ENCODE assay signal across 22 cellular contexts in genomic region chr5:180349391-180349790, GRCh38. TPM values are rescaled to one million over a fixed set of nuclear protein-coding genes. Genes with fewer than 3 reads are reported as not detected.
DNase-seq lines count a peak whose midpoint lies in the region; ATAC-seq, FAIRE-seq and TF ChIP-seq lines count a peak whose summit lies in the region.
"Had no signal": no experiment of that assay in that cellular context is flagged by ENCODE, and none has a peak within 500 bp of the region (broad histone marks: within the 10 kb centered on the region; RNA-seq: fewer than 3 reads in every experiment).

No MANE protein-coding gene starts in this region.

- H3K36me3 Mint-ChIP-seq in H9 (ENCODE audit: insufficient read depth in 1 of 3, low read depth in 3 of 3) (peaks cover 24 to 34% (median 26%) of the 10 kb centered on the region in 3 experiments; a peak in 6 of 7 replicates), WTC11 (peaks cover 27% of the 10 kb centered on the region)
- H3K36me3 Mint-ChIP-seq: IgD-negative memory B cell had no signal

- peaks cover 17% of the 10 kb centered on the region for H3K23me2 ChIP-seq in H9 (ENCODE audit: insufficient read length, low read depth, low read length, poor library complexity, severe bottlenecking)
- peaks cover 14% of the 10 kb centered on the region; the same call in 1 of the 2 replicates for H3K23me2 ChIP-seq in H1 (ENCODE audit: low read depth, low read length)

- no peak overlapping the region for H4K8ac ChIP-seq in H9 (replicated peaks; ENCODE audit: insufficient read length, low read depth, low read length)
- H4K8ac ChIP-seq in H1 (ENCODE audit: extremely low read depth, insufficient read depth, low read length) = no peak overlapping the region
- no peak overlapping the region for H4K8ac ChIP-seq in mesendoderm (ENCODE audit: low read depth, low read length)

- H2AK5ac ChIP-seq in H9 (ENCODE audit: insufficient read length, low read length) = no peak overlapping the region
- H2AK5ac ChIP-seq in H1 (ENCODE audit: low read depth, low read length) = no peak overlapping the region
- no peak overlapping the region for H2AK5ac ChIP-seq in mesendoderm (ENCODE audit: low read length)

- TF ChIP-seq CTCF in H9 (conservative IDR thresholded peaks at IDR 0.05) (no peak), WTC11 (IDR thresholded peaks at IDR 0.05) (no peak), H1 (IDR thresholded peaks at IDR 0.05; ENCODE audit: control extremely low read depth in 1 of 3, insufficient read depth in 1 of 3, low read depth in 1 of 3, low read length in 3 of 3) (no peak)

- H2BK5ac ChIP-seq in H9 (ENCODE audit: insufficient read length, low read length) (no peak overlapping the region), H1 (ENCODE audit: low read depth, low read length) (no peak overlapping the region), mesendoderm (ENCODE audit: low read length) (no peak overlapping the region)

- H3K14ac ChIP-seq in H9 (ENCODE audit: insufficient read depth, low read length) (no peak overlapping the region), H1 (ENCODE audit: insufficient read length) (no peak overlapping the region)

- peaks cover 44% of the 10 kb centered on the region; the same call in 1 of the 2 replicates for H3K79me2 ChIP-seq in H9 (ENCODE audit: insufficient read depth, low read length)
- H3K79me2 ChIP-seq in H1 (ENCODE audit: control insufficient read depth in 1 of 2, insufficient read depth in 2 of 2, low read length in 2 of 2) = peaks cover 5 to 81% of the 10 kb centered on the region in 2 experiments; a peak in 3 of 4 replicates
- peaks cover 56% of the 10 kb centered on the region for H3K79me2 ChIP-seq in mesendoderm (ENCODE audit: control insufficient read depth, insufficient read depth, low read length)

- H3K4me1 Mint-ChIP-seq in H9 (peaks cover 70 to 72% of the 10 kb centered on the region in 2 experiments), WTC11 (peaks cover 77% of the 10 kb centered on the region)

- DNase-seq in H9 = no peak
- no peak for DNase-seq in WTC11 (ENCODE audit: low spot score)
- DNase-seq in H1 (ENCODE audit: low read depth in 1 of 2, low spot score in 2 of 2) = no peak
- no peak for DNase-seq in mesendoderm
- DNase-seq in MV-4-11 (lab: John Stamatoyannopoulos, UW) = no peak
- no peak for DNase-seq in amniotic stem cell (lab: John Stamatoyannopoulos, UW)
- DNase-seq: ACHN; AML-193; Caco-2; CD4-positive, alpha-beta T cell; HCEC 1CT; KBM-7 had no signal

- H2AFZ ChIP-seq in H9 (ENCODE audit: low read length) (no peak overlapping the region), H1 (ENCODE audit: low read length) (no peak overlapping the region)

- H3K23ac ChIP-seq in H9 (ENCODE audit: insufficient read length, low read depth, low read length) = no peak overlapping the region
- no peak overlapping the region for H3K23ac ChIP-seq in H1 (ENCODE audit: insufficient read length)
- no peak overlapping the region for H3K23ac ChIP-seq in mesendoderm (ENCODE audit: low read length)

- H2BK120ac ChIP-seq in H9 (ENCODE audit: low read depth, low read length, poor library complexity, severe bottlenecking) = no peak overlapping the region
- H2BK120ac ChIP-seq in H1 (replicated peaks; ENCODE audit: low read depth, low read length) = peak overlapping the region; percentile 44
- no peak overlapping the region for H2BK120ac ChIP-seq in mesendoderm (ENCODE audit: low read depth, low read length)

- H4K91ac ChIP-seq in H9 (ENCODE audit: insufficient read length, low read depth, low read length) = no peak overlapping the region
- no peak overlapping the region for H4K91ac ChIP-seq in H1 (replicated peaks; ENCODE audit: insufficient read length, low read length)

- H2BK20ac ChIP-seq in H9 (ENCODE audit: low read depth, low read length, poor library complexity, severe bottlenecking) (no peak overlapping the region), H1 (ENCODE audit: low read length) (no peak overlapping the region)

- no peak for FAIRE-seq in H1 (lab: Jason Lieb, UNC)
- FAIRE-seq: A204.1, D721Med, G401.6, GM12891, HepG2, HTR-8/SVneo had no signal

- H3K9ac ChIP-seq in H9 (ENCODE audit: extremely low read depth, insufficient read length, low read length) (no peak overlapping the region), H1 (replicated peaks in 1 of 4; ENCODE audit: extremely low read depth in 1 of 4, low read depth in 3 of 4, low read length in 3 of 4) (no peak overlapping the region), mesendoderm (ENCODE audit: low read length) (peak overlapping the region; percentile 43)

- peaks cover 27% of the 10 kb centered on the region; the same call in 1 of the 2 replicates for H3K4me1 ChIP-seq in H9 (ENCODE audit: insufficient read depth, low read length)
- H3K4me1 ChIP-seq in H1 (replicated peaks in 1 of 4; ENCODE audit: control insufficient read depth in 3 of 4, insufficient read depth in 4 of 4, low read length in 3 of 4) = peaks cover 25 to 57% (median 42%) of the 10 kb centered on the region in 4 experiments
- peaks cover 23% of the 10 kb centered on the region for H3K4me1 ChIP-seq in mesendoderm (ENCODE audit: control insufficient read depth, low read depth, low read length)

- H3K27ac ChIP-seq in H9 (ENCODE audit: insufficient read length, low read depth, low read length) = no peak overlapping the region
- H3K27ac ChIP-seq in H1 (ENCODE audit: low read depth, low read length) = no peak overlapping the region
- no peak overlapping the region for H3K27ac ChIP-seq in mesendoderm (ENCODE audit: low read depth, low read length)
- H3K27ac ChIP-seq: C4-2B had no signal

- H2BK15ac ChIP-seq in H9 (ENCODE audit: low read depth, low read length) (no peak overlapping the region), H1 (ENCODE audit: low read length) (no peak overlapping the region), mesendoderm (replicated peaks; ENCODE audit: low read depth) (no peak overlapping the region)

- CTCF ChIA-PET in WTC11 (lab: Charles Lee) = interaction anchor here (1.5 to 2.1 kb wide), 2 partner anchors 18 to 33 kb away, joined by 4 to 7 read pairs; no protein-coding TSS in a partner anchor
- CTCF ChIA-PET in H1 (lab: Charles Lee; ENCODE audit: partially characterized antibody) = interaction anchor here (0.9 to 2.9 kb wide), 5 partner anchors 17 to 40 kb away, joined by 3 to 11 read pairs (median 5); no protein-coding TSS in a partner anchor

- no peaks in the 10 kb centered on the region; a peak in 1 of 5 replicates for H3K9me3 Mint-ChIP-seq in H9
- no peaks in the 10 kb centered on the region for H3K9me3 Mint-ChIP-seq in WTC11
- H3K9me3 Mint-ChIP-seq: CD4-positive, alpha-beta T cell; IgD-negative memory B cell had no signal

- H3K18ac ChIP-seq in H9 (ENCODE audit: insufficient read length, low read depth, low read length) (no peak overlapping the region), H1 (ENCODE audit: extremely low read depth, low read length) (no peak overlapping the region), mesendoderm (ENCODE audit: low read length) (no peak overlapping the region)

- no peak overlapping the region for H3T11ph ChIP-seq in H9 (ENCODE audit: low read length)

- no peak for TF ChIP-seq RAD21 in H1 (IDR thresholded peaks at IDR 0.05 in 1 of 2, conservative IDR thresholded peaks at IDR 0.05 in 1 of 2; ENCODE audit: low read depth in 2 of 2, low read length in 2 of 2)

- H3K36me3 ChIP-seq in H1 (ENCODE audit: control insufficient read depth in 2 of 4, insufficient read depth in 4 of 4, low read length in 3 of 4) = peaks cover 0 to 3% (median 0%) of the 10 kb centered on the region in 4 experiments; a peak in 2 of 8 replicates
- H3K36me3 ChIP-seq in mesendoderm (ENCODE audit: control insufficient read depth, insufficient read depth, low read length) = no peaks in the 10 kb centered on the region

- no peak overlapping the region for H3K4ac ChIP-seq in H9 (ENCODE audit: low read depth, low read length)
- H3K4ac ChIP-seq in H1 (replicated peaks; ENCODE audit: insufficient read length, low read depth, low read length) = no peak overlapping the region
- no peak overlapping the region for H3K4ac ChIP-seq in mesendoderm (ENCODE audit: low read depth, low read length)

- POLR2A ChIA-PET in WTC11 (lab: Charles Lee) = interaction anchor here (0.7 kb wide), 1 partner anchor 475 kb away, joined by 3 read pairs; no protein-coding TSS in a partner anchor
- POLR2A ChIA-PET in H1 (lab: Charles Lee; ENCODE audit: partially characterized antibody) = interaction anchor here (1.1 to 10.4 kb wide), 3 partner anchors 9 to 54 kb away, joined by 3 to 146 read pairs (median 4); no protein-coding TSS in a partner anchor

- H4K5ac ChIP-seq in H9 (ENCODE audit: insufficient read length, low read depth, low read length) = no peak overlapping the region
- H4K5ac ChIP-seq in H1 (ENCODE audit: insufficient read length, low read depth, low read length) = no peak overlapping the region
- H4K5ac ChIP-seq in mesendoderm (ENCODE audit: low read length) = no peak overlapping the region

- TF ChIP-seq POLR2A in H1 (IDR thresholded peaks at IDR 0.05; ENCODE audit: control extremely low read depth in 1 of 2, low read depth in 2 of 2, low read length in 2 of 2) = no peak

- peaks cover 9% of the 10 kb centered on the region for H3K27me3 Mint-ChIP-seq in H9 (ENCODE audit: low read depth)
- peaks cover 9% of the 10 kb centered on the region for H3K27me3 Mint-ChIP-seq in WTC11 (ENCODE audit: low read depth)

- H4K20me1 ChIP-seq in H9 (ENCODE audit: control insufficient read depth, insufficient read depth, insufficient read length) = peaks cover 3% of the 10 kb centered on the region
- peaks cover 19 to 24% of the 10 kb centered on the region in 2 experiments for H4K20me1 ChIP-seq in H1 (replicated peaks in 1 of 2; ENCODE audit: control insufficient read depth in 1 of 2, insufficient read depth in 2 of 2, low read length in 2 of 2)

- H3K4me3 ChIP-seq in H1 (ENCODE audit: extremely low read depth in 1 of 4, insufficient read depth in 2 of 4, low read depth in 3 of 4, low read length in 4 of 4) (no peak overlapping the region), mesendoderm (ENCODE audit: low read length) (no peak overlapping the region)

- H3K4me3 Mint-ChIP-seq in H9 (peak overlapping the region in 1 of 2 experiments; percentile 91; a peak in 3 of 5 replicates), WTC11 (peak overlapping the region; percentile 6; the same call in 1 of the 2 replicates)
- H3K4me3 Mint-ChIP-seq: IgD-negative memory B cell had no signal

- H2BK12ac ChIP-seq in H9 (ENCODE audit: insufficient read length, low read depth, low read length) = no peak overlapping the region
- H2BK12ac ChIP-seq in H1 (ENCODE audit: low read depth, low read length) = no peak overlapping the region

- H3K27me3 ChIP-seq in H9 (ENCODE audit: insufficient read depth, low read length) (peaks cover 4% of the 10 kb centered on the region; the same call in 1 of the 2 replicates), H1 (replicated peaks in 1 of 4; ENCODE audit: control insufficient read depth in 3 of 4, extremely low read depth in 1 of 4, insufficient read depth in 3 of 4, low read length in 3 of 4) (peaks cover 0 to 10% (median 10%) of the 10 kb centered on the region in 4 experiments; a peak in 5 of 7 replicates), mesendoderm (ENCODE audit: insufficient read depth, low read length, poor library complexity) (peaks cover 2% of the 10 kb centered on the region)

- TF ChIP-seq EP300 in H1 (IDR thresholded peaks at IDR 0.05; ENCODE audit: borderline replicate concordance in 1 of 2, low read depth in 2 of 2, low read length in 2 of 2) = no peak

- WGBS in H9 (ENCODE audit: extremely low coverage, insufficient read length, low lambda C conversion rate) = no CpG with 5 or more reads among the region's 8 CpGs
- 83% methylated on average over 8 of the region's 8 CpGs; no CpG with 5 or more reads in 1 of the 2 experiments for WGBS in H1 (ENCODE audit: extremely low coverage in 1 of 2, insufficient coverage in 1 of 2, insufficient read length in 1 of 2, insufficient replicate concordance in 2 of 2, low coverage in 1 of 2, low lambda C conversion rate in 2 of 2, missing lambda C conversion rate in 1 of 2), 2 experiments
- no CpG with 5 or more reads among the region's 8 CpGs for WGBS in mesendoderm (ENCODE audit: extremely low coverage, insufficient coverage, low lambda C conversion rate)

- H3K4me2 ChIP-seq in H9 (ENCODE audit: insufficient read depth, insufficient read length, low read length) (no peak overlapping the region), H1 (ENCODE audit: insufficient read depth in 1 of 2, low read depth in 2 of 2, low read length in 2 of 2) (peak overlapping the region; percentile 22 to 86; a peak in 2 of 4 replicates), mesendoderm (ENCODE audit: low read length) (no peak overlapping the region)

- ATAC-seq in WTC11 (no peak), GM21737 (IDR thresholded peaks at IDR 0.05; ENCODE audit: unreplicated experiment) (no peak), GM18861 (IDR thresholded peaks at IDR 0.05; ENCODE audit: unreplicated experiment) (no peak)
- ATAC-seq: HepG2 had no signal

- no peaks in the 10 kb centered on the region for H3K9me3 ChIP-seq in H9 (ENCODE audit: control insufficient read depth, low read depth, low read length)
- H3K9me3 ChIP-seq in H1 (ENCODE audit: insufficient read depth in 2 of 2, low read depth in 1 of 2, low read length in 1 of 2) = no peaks in the 10 kb centered on the region
- H3K9me3 ChIP-seq: Caco-2 had no signal

- H3K56ac ChIP-seq in H9 (ENCODE audit: insufficient read length, low read depth, low read length) (no peak overlapping the region), H1 (replicated peaks; ENCODE audit: insufficient read length, low read depth, low read length) (no peak overlapping the region), mesendoderm (ENCODE audit: low read length) (no peak overlapping the region)

- H3K79me1 ChIP-seq in H9 (ENCODE audit: insufficient read depth, low read depth, low read length, poor library complexity, severe bottlenecking) = peaks cover 18% of the 10 kb centered on the region
- H3K79me1 ChIP-seq in H1 (ENCODE audit: low read depth, low read length) = peaks cover 28% of the 10 kb centered on the region
- peaks cover 18% of the 10 kb centered on the region for H3K79me1 ChIP-seq in mesendoderm (ENCODE audit: low read length)

- H3K27ac Mint-ChIP-seq in H9 = peak overlapping the region in 2 of 3 experiments; percentile 46 to 79; a peak in 4 of 7 replicates
- peak overlapping the region; percentile 62 for H3K27ac Mint-ChIP-seq in WTC11
- H3K27ac Mint-ChIP-seq: CD4-positive, alpha-beta T cell; IgD-negative memory B cell had no signal

RNA-seq across cellular contexts. Expression of gene GFPT2, which starts 3.7 kb away (rescaled TPM):
- total RNA-seq in H9 (2021) (85.0 and 89.8 TPM in 2 replicates), WTC11 (2021) (124 to 138 TPM (median 136 TPM) in 3 replicates)
- total RNA-seq in H1 (2021; fragmentation: NEBNext Ultra II Directional; extraction: Animal tissue kit (Norgen Biotek cat#: 25700)) = 141 and 143 TPM in 2 replicates
- 83.7 and 90.0 TPM in 2 replicates for polyA plus RNA-seq in H1 (2011; rRNA removed)
- 101 TPM for polyA plus RNA-seq in H1 (2011; cell fraction: cytosol; rRNA removed)
- polyA plus RNA-seq in H1 (2011; cell fraction: nucleus; rRNA removed) = 136 TPM
- polyA plus RNA-seq in H1 (2012, experiment 1 of 2) = 78.6 to 104 TPM (median 83.3 TPM) in 4 replicates
- polyA plus RNA-seq in H1 (2012, experiment 2 of 2) = 47.5 TPM
- polyA plus RNA-seq in H1 (2013, experiment 1 of 2) = 73.7 TPM
- 66.5 TPM for polyA plus RNA-seq in H1 (2013, experiment 2 of 2)
- polyA minus RNA-seq in H1 (2011; rRNA and poly(A)+ RNA removed) = 118 and 127 TPM in 2 replicates
- polyA minus RNA-seq in H1 (2011; cell fraction: cytosol; rRNA and poly(A)+ RNA removed) = 56.6 TPM
- polyA minus RNA-seq in H1 (2011; cell fraction: nucleus; rRNA and poly(A)+ RNA removed) = 80.8 TPM
- 41.2 TPM for polyA plus RNA-seq in mesendoderm (2013, experiment 1 of 2)
- 42.6 TPM for polyA plus RNA-seq in mesendoderm (2013, experiment 2 of 2)

RNA-seq across cellular contexts. Expression of gene MAPK9, which starts 57.5 kb away (rescaled TPM):
- total RNA-seq in H9 (2021) (38.6 and 39.7 TPM in 2 replicates), WTC11 (2021) (42.4 to 42.9 TPM (median 42.9 TPM) in 3 replicates)
- 37.9 and 43.7 TPM in 2 replicates for total RNA-seq in H1 (2021; fragmentation: NEBNext Ultra II Directional; extraction: Animal tissue kit (Norgen Biotek cat#: 25700))
- polyA plus RNA-seq in H1 (2011; rRNA removed) = 18.3 and 22.3 TPM in 2 replicates
- polyA plus RNA-seq in H1 (2011; cell fraction: cytosol; rRNA removed) = 27.1 TPM
- 16.9 TPM for polyA plus RNA-seq in H1 (2011; cell fraction: nucleus; rRNA removed)
- 20.5 to 30.0 TPM (median 24.3 TPM) in 4 replicates for polyA plus RNA-seq in H1 (2012, experiment 1 of 2)
- 2.9 TPM for polyA plus RNA-seq in H1 (2012, experiment 2 of 2)
- polyA plus RNA-seq in H1 (2013, experiment 1 of 2) = 21.8 TPM
- polyA plus RNA-seq in H1 (2013, experiment 2 of 2) = 22.3 TPM
- 47.8 and 64.8 TPM in 2 replicates for polyA minus RNA-seq in H1 (2011; rRNA and poly(A)+ RNA removed)
- polyA minus RNA-seq in H1 (2011; cell fraction: cytosol; rRNA and poly(A)+ RNA removed) = 17.2 TPM
- 28.5 TPM for polyA minus RNA-seq in H1 (2011; cell fraction: nucleus; rRNA and poly(A)+ RNA removed)
- polyA plus RNA-seq in mesendoderm (2013, experiment 1 of 2) = 28.2 TPM
- 28.4 TPM for polyA plus RNA-seq in mesendoderm (2013, experiment 2 of 2)

Comparison
In these comparisons a context has a peak if more than half of its experiments do, and no peak if none do; other contexts are left out.
1. H3K4me2 ChIP-seq: peak in H1 (2 of 2); none in H9 (single experiment) and mesendoderm (single experiment).